23 cellular contexts compared by ENCODE assay signal in the genomic region with DNA sequence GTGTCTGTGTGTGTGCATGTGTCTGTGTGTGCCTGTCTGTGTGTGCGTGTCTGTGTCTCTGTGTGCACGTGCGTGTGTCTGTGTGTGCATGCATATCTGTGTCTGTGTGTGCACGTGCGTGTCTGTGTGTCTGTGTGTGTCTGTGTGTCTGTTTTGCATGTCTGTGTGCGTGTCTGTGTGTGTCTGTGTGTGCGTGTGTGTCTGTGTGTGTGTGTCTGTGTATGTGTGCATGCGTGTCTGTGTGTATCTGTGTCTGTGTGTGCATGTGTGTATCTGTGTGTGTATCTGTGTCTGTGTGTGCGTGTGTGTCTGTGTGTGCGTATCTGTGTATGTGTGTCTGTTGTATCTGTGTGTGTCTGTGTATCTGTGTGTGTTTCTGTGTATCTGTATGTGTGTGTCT. TPM values are rescaled to one million over a fixed set of nuclear protein-coding genes. Genes with fewer than 3 reads are reported as not detected.
DNase-seq lines count a peak whose midpoint lies in the region; ATAC-seq, FAIRE-seq and TF ChIP-seq lines count a peak whose summit lies in the region.
"Had no signal": no experiment of that assay in that cellular context is flagged by ENCODE, and none has a peak within 500 bp of the region (broad histone marks: within the 10 kb centered on the region; RNA-seq: fewer than 3 reads in every experiment).

No MANE protein-coding gene starts in this region.

- H2BK20ac ChIP-seq in IMR-90 (ENCODE audit: low read depth, low read length) = no peak overlapping the region
- H2BK20ac ChIP-seq in H1 (ENCODE audit: low read length) = no peak overlapping the region

- H3K27me3 ChIP-seq in IMR-90 (ENCODE audit: control insufficient read depth, insufficient read depth, low read length) (no peaks in the 10 kb centered on the region), H1 (replicated peaks in 1 of 4; ENCODE audit: control insufficient read depth in 3 of 4, extremely low read depth in 1 of 4, insufficient read depth in 3 of 4, low read length in 3 of 4) (no peaks in the 10 kb centered on the region)
- H3K27me3 ChIP-seq: BLaER1 treated with 17β-estradiol and CSF1 and Interleukin-3, amounts not matched to agents 10 nM and 100 nM had no signal

- no peaks in the 10 kb centered on the region for H3K4me1 Mint-ChIP-seq in activated naive CD8-positive, alpha-beta T cell treated with anti-CD3 and anti-CD28 coated beads, Interleukin-2, amount 10 ng/mL, durations not matched to agents 7 days and 5 days
- no peaks in the 10 kb centered on the region for H3K4me1 Mint-ChIP-seq in activated naive CD8-positive, alpha-beta T cell treated with anti-CD3 and anti-CD28 coated beads, Interleukin-2, amount 50 U/mL, for 24 hours
- H3K4me1 Mint-ChIP-seq: IgD-negative memory B cell had no signal

- no peaks in the 10 kb centered on the region for H3K27me3 Mint-ChIP-seq in activated naive CD8-positive, alpha-beta T cell treated with anti-CD3 and anti-CD28 coated beads, Interleukin-2, amount 10 ng/mL, durations not matched to agents 7 days and 5 days
- peaks cover 2% of the 10 kb centered on the region for H3K27me3 Mint-ChIP-seq in activated naive CD8-positive, alpha-beta T cell treated with anti-CD3 and anti-CD28 coated beads, Interleukin-2, amount 50 U/mL, for 24 hours

- H2BK120ac ChIP-seq in IMR-90 (ENCODE audit: low read depth, low read length) (no peak overlapping the region), H1 (replicated peaks; ENCODE audit: low read depth, low read length) (no peak overlapping the region)

- peak overlapping the region; percentile 21 for H3K27ac Mint-ChIP-seq in activated naive CD8-positive, alpha-beta T cell treated with anti-CD3 and anti-CD28 coated beads, Interleukin-2, amount 10 ng/mL, durations not matched to agents 7 days and 5 days
- H3K27ac Mint-ChIP-seq in activated naive CD8-positive, alpha-beta T cell treated with anti-CD3 and anti-CD28 coated beads, Interleukin-2, amount 50 U/mL, for 24 hours = no peak overlapping the region
- H3K27ac Mint-ChIP-seq: CD8-positive, alpha-beta T cell; IgD-negative memory B cell had no signal

- H2BK15ac ChIP-seq in IMR-90 (ENCODE audit: low read depth, low read length) = no peak overlapping the region
- no peak overlapping the region for H2BK15ac ChIP-seq in H1 (ENCODE audit: low read length)

- H2BK12ac ChIP-seq in H1 (ENCODE audit: low read depth, low read length) = no peak overlapping the region

- H4K91ac ChIP-seq in IMR-90 (ENCODE audit: insufficient read depth, low read depth, low read length) (no peak overlapping the region), H1 (replicated peaks; ENCODE audit: insufficient read length, low read length) (no peak overlapping the region)

- H3K4me2 ChIP-seq in IMR-90 (ENCODE audit: low read depth, low read length) (no peak overlapping the region), H1 (ENCODE audit: insufficient read depth in 1 of 2, low read depth in 2 of 2, low read length in 2 of 2) (no peak overlapping the region)

- H3K18ac ChIP-seq in IMR-90 (ENCODE audit: low read depth, low read length) (no peak overlapping the region), H1 (ENCODE audit: extremely low read depth, low read length) (no peak overlapping the region)

- H3K79me1 ChIP-seq in IMR-90 (ENCODE audit: low read depth in 1 of 2, low read length in 2 of 2) (no peaks in the 10 kb centered on the region), H1 (ENCODE audit: low read depth, low read length) (no peaks in the 10 kb centered on the region)

- peaks cover 2% of the 10 kb centered on the region; the same call in 1 of the 2 replicates for H3K23me2 ChIP-seq in H1 (ENCODE audit: low read depth, low read length)

- in situ Hi-C loops in IMR-90 (cut with MboI; ENCODE audit: low sequenced_read_pairs) = no loop called here

- DNase-seq in activated naive CD8-positive, alpha-beta T cell treated with anti-CD3 and anti-CD28 coated beads, Interleukin-2, amount 10 ng/mL, durations not matched to agents 7 days and 5 days = no peak
- DNase-seq in activated naive CD8-positive, alpha-beta T cell treated with anti-CD3 and anti-CD28 coated beads, Interleukin-2, amount 50 U/mL, for 24 hours = no peak
- DNase-seq in IMR-90 (no peak), H1 (ENCODE audit: low read depth in 1 of 2, low spot score in 2 of 2) (no peak), amniotic stem cell (lab: John Stamatoyannopoulos, UW) (no peak)
- DNase-seq: CD8-positive, alpha-beta T cell; DND-41; Karpas-422; KBM-7 had no signal

- no peaks in the 10 kb centered on the region for H3K36me3 Mint-ChIP-seq in activated naive CD8-positive, alpha-beta T cell treated with anti-CD3 and anti-CD28 coated beads, Interleukin-2, amount 10 ng/mL, durations not matched to agents 7 days and 5 days
- no peaks in the 10 kb centered on the region for H3K36me3 Mint-ChIP-seq in activated naive CD8-positive, alpha-beta T cell treated with anti-CD3 and anti-CD28 coated beads, Interleukin-2, amount 50 U/mL, for 24 hours (ENCODE audit: low read depth)
- H3K36me3 Mint-ChIP-seq: CD8-positive, alpha-beta T cell; IgD-negative memory B cell had no signal

- H3K9ac ChIP-seq in IMR-90 (ENCODE audit: low read depth, low read length) = no peak overlapping the region
- no peak overlapping the region for H3K9ac ChIP-seq in H1 (replicated peaks in 1 of 4; ENCODE audit: extremely low read depth in 1 of 4, low read depth in 3 of 4, low read length in 3 of 4)
- H3K9ac ChIP-seq: BLaER1 treated with 17β-estradiol and CSF1 and Interleukin-3, amounts not matched to agents 10 nM and 100 nM had no signal

- TF ChIP-seq RAD21 in IMR-90 (IDR thresholded peaks at IDR 0.05; ENCODE audit: low read length) = no peak
- no peak for TF ChIP-seq RAD21 in H1 (IDR thresholded peaks at IDR 0.05 in 1 of 2, conservative IDR thresholded peaks at IDR 0.05 in 1 of 2; ENCODE audit: low read depth in 2 of 2, low read length in 2 of 2)

- no peak overlapping the region for H3K4ac ChIP-seq in IMR-90 (ENCODE audit: low read depth, low read length)
- H3K4ac ChIP-seq in H1 (replicated peaks; ENCODE audit: insufficient read length, low read depth, low read length) = no peak overlapping the region

- H4K5ac ChIP-seq in IMR-90 (ENCODE audit: low read depth, low read length) (no peak overlapping the region), H1 (ENCODE audit: insufficient read length, low read depth, low read length) (no peak overlapping the region)

- H3K79me2 ChIP-seq in H1 (ENCODE audit: control insufficient read depth in 1 of 2, insufficient read depth in 2 of 2, low read length in 2 of 2) = no peaks in the 10 kb centered on the region

- ATAC-seq in activated naive CD8-positive, alpha-beta T cell treated with anti-CD3 and anti-CD28 coated beads, Interleukin-2, amount 10 ng/mL, durations not matched to agents 7 days and 5 days (ENCODE audit: low read depth) = no peak
- ATAC-seq in activated naive CD8-positive, alpha-beta T cell treated with anti-CD3 and anti-CD28 coated beads, Interleukin-2, amount 50 U/mL, for 24 hours = no peak
- ATAC-seq in IMR-90 (ENCODE audit: low read depth) (no peak), HG03521 (IDR thresholded peaks at IDR 0.05; ENCODE audit: unreplicated experiment) (no peak), HG03460 (IDR thresholded peaks at IDR 0.05; ENCODE audit: unreplicated experiment) (no peak)
- ATAC-seq: CD8-positive, alpha-beta T cell had no signal

- H3K56ac ChIP-seq in IMR-90 (ENCODE audit: extremely low read depth, insufficient read depth, low read length) = no peak overlapping the region
- H3K56ac ChIP-seq in H1 (replicated peaks; ENCODE audit: insufficient read length, low read depth, low read length) = no peak overlapping the region

- no peak overlapping the region for H3K4me3 Mint-ChIP-seq in activated naive CD8-positive, alpha-beta T cell treated with anti-CD3 and anti-CD28 coated beads, Interleukin-2, amount 10 ng/mL, durations not matched to agents 7 days and 5 days
- H3K4me3 Mint-ChIP-seq in activated naive CD8-positive, alpha-beta T cell treated with anti-CD3 and anti-CD28 coated beads, Interleukin-2, amount 50 U/mL, for 24 hours = no peak overlapping the region
- H3K4me3 Mint-ChIP-seq: CD8-positive, alpha-beta T cell; IgD-negative memory B cell had no signal

- no peak overlapping the region for H2AK5ac ChIP-seq in IMR-90 (ENCODE audit: low read depth, low read length)
- peak overlapping the region; percentile 48; the same call in 1 of the 2 replicates for H2AK5ac ChIP-seq in H1 (ENCODE audit: low read depth, low read length)

- POLR2A ChIA-PET in activated naive CD8-positive, alpha-beta T cell treated with anti-CD3 and anti-CD28 coated beads, Interleukin-2, amount 10 ng/mL, durations not matched to agents 7 days and 5 days (lab: Charles Lee) = no interaction called here
- POLR2A ChIA-PET in IMR-90 (lab: Charles Lee; ENCODE audit: unreplicated experiment) (no interaction called here), H1 (lab: Charles Lee; ENCODE audit: partially characterized antibody) (no interaction called here)

- H4K8ac ChIP-seq in IMR-90 (ENCODE audit: low read depth in 2 of 2, low read length in 2 of 2) = no peak overlapping the region
- no peak overlapping the region for H4K8ac ChIP-seq in H1 (ENCODE audit: extremely low read depth, insufficient read depth, low read length)

- H3K27ac ChIP-seq in IMR-90 (ENCODE audit: insufficient read depth, low read length) (no peak overlapping the region), H1 (ENCODE audit: low read depth, low read length) (no peak overlapping the region)
- H3K27ac ChIP-seq: 22Rv1; BLaER1 treated with 17β-estradiol and CSF1 and Interleukin-3, amounts not matched to agents 10 nM and 100 nM had no signal

- BruUV-seq in IMR-90 (replicated peaks; lab: Mats Ljungman, UMichigan) = no TSS peak

- H3K36me3 ChIP-seq in IMR-90 (ENCODE audit: control insufficient read depth, insufficient read depth, low read length) (no peaks in the 10 kb centered on the region), H1 (ENCODE audit: control insufficient read depth in 2 of 4, insufficient read depth in 4 of 4, low read length in 3 of 4) (no peaks in the 10 kb centered on the region)
- H3K36me3 ChIP-seq: BLaER1 treated with 17β-estradiol and CSF1 and Interleukin-3, amounts not matched to agents 10 nM and 100 nM; HAP-1 had no signal

- H3K23ac ChIP-seq in IMR-90 (ENCODE audit: low read depth, low read length) (no peak overlapping the region), H1 (ENCODE audit: insufficient read length) (no peak overlapping the region)

- TF ChIP-seq POLR2A in IMR-90 (IDR thresholded peaks at IDR 0.05; ENCODE audit: low read depth, low read length) (no peak), H1 (IDR thresholded peaks at IDR 0.05; ENCODE audit: control extremely low read depth in 1 of 2, low read depth in 2 of 2, low read length in 2 of 2) (no peak)

- CTCF ChIA-PET in IMR-90 (lab: Yijun Ruan, JAX) = interaction anchor here (0.6 kb wide), 1 partner anchor 517 kb away, joined by 3 read pairs; no protein-coding TSS in a partner anchor
- CTCF ChIA-PET in H1 (lab: Charles Lee; ENCODE audit: partially characterized antibody) = interaction anchor here (0.9 to 1.8 kb wide), 3 partner anchors 10 to 57 kb away, joined by 3 read pairs; partner anchors contain the start of gene GLP2R

- TF ChIP-seq EP300 in H1 (IDR thresholded peaks at IDR 0.05; ENCODE audit: borderline replicate concordance in 1 of 2, low read depth in 2 of 2, low read length in 2 of 2) = no peak

- no peak for TF ChIP-seq CTCF in IMR-90 (conservative IDR thresholded peaks at IDR 0.05; ENCODE audit: low read depth, low read length)
- TF ChIP-seq CTCF in H1 (IDR thresholded peaks at IDR 0.05; ENCODE audit: control extremely low read depth in 1 of 3, insufficient read depth in 1 of 3, low read depth in 1 of 3, low read length in 3 of 3) = no peak

- H2BK5ac ChIP-seq in IMR-90 (ENCODE audit: low read depth, low read length, poor library complexity, severe bottlenecking) (peak overlapping the region; percentile 44), H1 (ENCODE audit: low read depth, low read length) (no peak overlapping the region)

- peaks cover 3% of the 10 kb centered on the region for H3K9me3 Mint-ChIP-seq in activated naive CD8-positive, alpha-beta T cell treated with anti-CD3 and anti-CD28 coated beads, Interleukin-2, amount 10 ng/mL, durations not matched to agents 7 days and 5 days
- H3K9me3 Mint-ChIP-seq in activated naive CD8-positive, alpha-beta T cell treated with anti-CD3 and anti-CD28 coated beads, Interleukin-2, amount 50 U/mL, for 24 hours = no peaks in the 10 kb centered on the region
- H3K9me3 Mint-ChIP-seq: CD8-positive, alpha-beta T cell had no signal

- no peaks in the 10 kb centered on the region for H3K4me1 ChIP-seq in IMR-90 (ENCODE audit: control insufficient read depth, insufficient read depth, low read length)
- H3K4me1 ChIP-seq in H1 (replicated peaks in 1 of 4; ENCODE audit: control insufficient read depth in 3 of 4, insufficient read depth in 4 of 4, low read length in 3 of 4) = no peaks in the 10 kb centered on the region
- H3K4me1 ChIP-seq: HAP-1 had no signal

- H3K9me1 ChIP-seq in IMR-90 (ENCODE audit: insufficient read depth, low read length) = no peaks in the 10 kb centered on the region

- H2AFZ ChIP-seq in IMR-90 (replicated peaks; ENCODE audit: low read length, poor library complexity) (no peak overlapping the region), H1 (ENCODE audit: low read length) (no peak overlapping the region)

- H3K14ac ChIP-seq in IMR-90 (replicated peaks; ENCODE audit: low read depth, low read length) (no peak overlapping the region), H1 (ENCODE audit: insufficient read length) (no peak overlapping the region)

- H3K4me3 ChIP-seq in IMR-90 (ENCODE audit: insufficient read depth, low read depth, low read length) = no peak overlapping the region
- H3K4me3 ChIP-seq in H1 (ENCODE audit: extremely low read depth in 1 of 4, insufficient read depth in 2 of 4, low read depth in 3 of 4, low read length in 4 of 4) = no peak overlapping the region
- H3K4me3 ChIP-seq: BLaER1 treated with 17β-estradiol and CSF1 and Interleukin-3, amounts not matched to agents 10 nM and 100 nM; HAP-1 had no signal

- intact Hi-C loops in IMR-90 (cut with micrococcal nuclease) = no loop called here

- H3K9me3 ChIP-seq in IMR-90 (ENCODE audit: control insufficient read depth, insufficient read depth, low read length) (peaks cover 3% of the 10 kb centered on the region; the same call in 1 of the 2 replicates), H1 (ENCODE audit: insufficient read depth in 2 of 2, low read depth in 1 of 2, low read length in 1 of 2) (no peaks in the 10 kb centered on the region)
- H3K9me3 ChIP-seq: BLaER1 treated with 17β-estradiol and CSF1 and Interleukin-3, amounts not matched to agents 10 nM and 100 nM; HAP-1 had no signal

- H2AK9ac ChIP-seq in IMR-90 (replicated peaks; ENCODE audit: low read depth, low read length, poor library complexity) = no peak overlapping the region

- FAIRE-seq in H1 (lab: Jason Lieb, UNC) = no peak
- FAIRE-seq: GM12891, GM19239 had no signal

- H4K20me1 ChIP-seq in IMR-90 (ENCODE audit: insufficient read depth, low read length) (no peaks in the 10 kb centered on the region), H1 (replicated peaks in 1 of 2; ENCODE audit: control insufficient read depth in 1 of 2, insufficient read depth in 2 of 2, low read length in 2 of 2) (peaks cover 0 to 2% of the 10 kb centered on the region in 2 experiments)
- H4K20me1 ChIP-seq: BLaER1 treated with 17β-estradiol and CSF1 and Interleukin-3, amounts not matched to agents 10 nM and 100 nM had no signal

- dilution Hi-C loops in IMR-90 (cut with HindIII; ENCODE audit: low sequenced_read_pairs, unreplicated experiment) = no loop called here

- 54% methylated on average over 6 of the region's 10 CpGs; no CpG with 5 or more reads in 1 of the 2 experiments for WGBS in IMR-90 (ENCODE audit: extremely low coverage in 2 of 2, insufficient read length in 1 of 2), 2 experiments
- WGBS in H1 (ENCODE audit: extremely low coverage in 1 of 2, insufficient coverage in 1 of 2, insufficient read length in 1 of 2, insufficient replicate concordance in 2 of 2, low coverage in 1 of 2, low lambda C conversion rate in 2 of 2, missing lambda C conversion rate in 1 of 2), 2 experiments = 60% methylated on average over 10 of the region's 10 CpGs; no CpG with 5 or more reads in 1 of the 2 experiments

RNA-seq across cellular contexts. Expression of gene GSG1L2, which starts 5.4 kb away (rescaled TPM):
- total RNA-seq in activated naive CD8-positive, alpha-beta T cell treated with anti-CD3 and anti-CD28 coated beads, Interleukin-2, amount 10 ng/mL, durations not matched to agents 7 days and 5 days = not detected
- not detected in 2 replicates for total RNA-seq in IMR-90 (2012; rRNA removed)
- not detected in 2 replicates for polyA plus RNA-seq in IMR-90 (2012; rRNA removed)
- not detected in 2 replicates for polyA plus RNA-seq in IMR-90 (2012; cell fraction: cytosol; rRNA removed)
- not detected in 2 replicates for polyA plus RNA-seq in IMR-90 (2012; cell fraction: nucleus; rRNA removed; ENCODE audit: low replicate concordance)
- not detected in 2 replicates for total RNA-seq in H1 (2021; fragmentation: NEBNext Ultra II Directional; extraction: Animal tissue kit (Norgen Biotek cat#: 25700))
- not detected in 2 replicates for polyA plus RNA-seq in H1 (2011; rRNA removed)
- not detected for polyA plus RNA-seq in H1 (2011; cell fraction: cytosol; rRNA removed)
- polyA plus RNA-seq in H1 (2011; cell fraction: nucleus; rRNA removed) = not detected
- not detected in 4 replicates for polyA plus RNA-seq in H1 (2012, experiment 1 of 2)
- not detected for polyA plus RNA-seq in H1 (2012, experiment 2 of 2)
- not detected for polyA plus RNA-seq in H1 (2013, experiment 1 of 2)
- not detected for polyA plus RNA-seq in H1 (2013, experiment 2 of 2)
- not detected in 2 replicates for polyA minus RNA-seq in H1 (2011; rRNA and poly(A)+ RNA removed)
- not detected for polyA minus RNA-seq in H1 (2011; cell fraction: cytosol; rRNA and poly(A)+ RNA removed)
- polyA minus RNA-seq in H1 (2011; cell fraction: nucleus; rRNA and poly(A)+ RNA removed) = not detected
- total RNA-seq: A673; Calu3; CD8-positive, alpha-beta T cell; G401; H4; HT-29 had no signal
- polyA plus RNA-seq: AG04450, IgD-negative memory B cell had no signal

RNA-seq across cellular contexts. Expression of gene GLP2R, which starts 9.3 kb away (rescaled TPM):
- total RNA-seq in activated naive CD8-positive, alpha-beta T cell treated with anti-CD3 and anti-CD28 coated beads, Interleukin-2, amount 10 ng/mL, durations not matched to agents 7 days and 5 days = not detected
- total RNA-seq in IMR-90 (2012; rRNA removed) = under 0.01 TPM in 1 of 2 replicates, not detected in the other
- polyA plus RNA-seq in IMR-90 (2012; rRNA removed) = 0.07 and 0.09 TPM in 2 replicates
- polyA plus RNA-seq in IMR-90 (2012; cell fraction: cytosol; rRNA removed) = 0.02 TPM in 1 of 2 replicates, not detected in the other
- 0.06 TPM in 1 of 2 replicates, not detected in the other for polyA plus RNA-seq in IMR-90 (2012; cell fraction: nucleus; rRNA removed; ENCODE audit: low replicate concordance)
- total RNA-seq in H1 (2021; fragmentation: NEBNext Ultra II Directional; extraction: Animal tissue kit (Norgen Biotek cat#: 25700)) = not detected in 2 replicates
- polyA plus RNA-seq in H1 (2011; rRNA removed) = not detected in 2 replicates
- polyA plus RNA-seq in H1 (2011; cell fraction: cytosol; rRNA removed) = not detected
- polyA plus RNA-seq in H1 (2011; cell fraction: nucleus; rRNA removed) = not detected
- polyA plus RNA-seq in H1 (2012, experiment 1 of 2) = not detected in 4 replicates
- not detected for polyA plus RNA-seq in H1 (2012, experiment 2 of 2)
- 0.02 TPM for polyA plus RNA-seq in H1 (2013, experiment 1 of 2)
- not detected for polyA plus RNA-seq in H1 (2013, experiment 2 of 2)
- not detected in 2 replicates for polyA minus RNA-seq in H1 (2011; rRNA and poly(A)+ RNA removed)
- polyA minus RNA-seq in H1 (2011; cell fraction: cytosol; rRNA and poly(A)+ RNA removed) = 2.6 TPM
- polyA minus RNA-seq in H1 (2011; cell fraction: nucleus; rRNA and poly(A)+ RNA removed) = 0.50 TPM
- total RNA-seq: A673; CD8-positive, alpha-beta T cell; G401; HT-29 had no signal
- polyA plus RNA-seq: IgD-negative memory B cell had no signal

RNA-seq across cellular contexts. Expression of gene DHRS7C, which starts 25.1 kb away (rescaled TPM):
- total RNA-seq in activated naive CD8-positive, alpha-beta T cell treated with anti-CD3 and anti-CD28 coated beads, Interleukin-2, amount 10 ng/mL, durations not matched to agents 7 days and 5 days = not detected
- total RNA-seq in IMR-90 (2012; rRNA removed) = not detected in 2 replicates
- polyA plus RNA-seq in IMR-90 (2012; rRNA removed) = not detected in 2 replicates
- polyA plus RNA-seq in IMR-90 (2012; cell fraction: cytosol; rRNA removed) = not detected in 2 replicates
- polyA plus RNA-seq in IMR-90 (2012; cell fraction: nucleus; rRNA removed; ENCODE audit: low replicate concordance) = not detected in 2 replicates
- not detected in 2 replicates for total RNA-seq in H1 (2021; fragmentation: NEBNext Ultra II Directional; extraction: Animal tissue kit (Norgen Biotek cat#: 25700))
- not detected in 2 replicates for polyA plus RNA-seq in H1 (2011; rRNA removed)
- polyA plus RNA-seq in H1 (2011; cell fraction: cytosol; rRNA removed) = not detected
- polyA plus RNA-seq in H1 (2011; cell fraction: nucleus; rRNA removed) = not detected
- not detected in 4 replicates for polyA plus RNA-seq in H1 (2012, experiment 1 of 2)
- not detected for polyA plus RNA-seq in H1 (2012, experiment 2 of 2)
- not detected for polyA plus RNA-seq in H1 (2013, experiment 1 of 2)
- polyA plus RNA-seq in H1 (2013, experiment 2 of 2) = not detected
- not detected in 2 replicates for polyA minus RNA-seq in H1 (2011; rRNA and poly(A)+ RNA removed)
- not detected for polyA minus RNA-seq in H1 (2011; cell fraction: cytosol; rRNA and poly(A)+ RNA removed)
- not detected for polyA minus RNA-seq in H1 (2011; cell fraction: nucleus; rRNA and poly(A)+ RNA removed)
- total RNA-seq: A673; Calu3; CD8-positive, alpha-beta T cell; G401; H4; HT-29 had no signal
- polyA plus RNA-seq: AG04450, IgD-negative memory B cell had no signal
